In genomic region chr4:169074117-169074516, GRCh38 we compare ENCODE assay signal across 1 cellular context.
TF ChIP-seq lines count a peak whose summit lies in the region.

No MANE protein-coding gene starts in this region.

TF ChIP-seq in H1, 55 proteins besides CTCF, POLR2A, EP300 and RAD21:
- TF ChIP-seq KDM1A (IDR thresholded peaks at IDR 0.05; ENCODE audit: borderline replicate concordance, low read length) (no peak), SIN3A (conservative IDR thresholded peaks at IDR 0.05 in 1 of 2, IDR thresholded peaks at IDR 0.05 in 1 of 2; ENCODE audit: low read depth in 1 of 2, low read length in 2 of 2) (no peak), MAX (IDR thresholded peaks at IDR 0.05) (0 out of 2 replicates have a peak, but pooled peaks have one; percentile 15), E2F6 (IDR thresholded peaks at IDR 0.05) (peak; percentile 79), CHD1 (IDR thresholded peaks at IDR 0.05; ENCODE audit: low read depth, low read length) (no peak)
